In genomic region chr16:47847220-47847970, GRCh38 we compare ENCODE assay signal across 26 cellular contexts.
DNase-seq lines count a peak whose midpoint lies in the region; ATAC-seq and TF ChIP-seq lines count a peak whose summit lies in the region.
"Had no signal": no experiment of that assay in that cellular context is flagged by ENCODE, and none has a peak within 500 bp of the region (broad histone marks: within the 10 kb centered on the region; RNA-seq: fewer than 3 reads in every experiment).

No MANE protein-coding gene starts in this region.

- H3K36me3 ChIP-seq in IMR-90 (ENCODE audit: control insufficient read depth, insufficient read depth, low read length) (no peaks in the 10 kb centered on the region), neuronal stem cell (replicated peaks in 1 of 2; ENCODE audit: control insufficient read depth in 2 of 2, insufficient read depth in 2 of 2, low read length in 2 of 2) (no peaks in the 10 kb centered on the region)
- H3K36me3 ChIP-seq: BLaER1 had no signal

- POLR2A ChIA-PET in IMR-90 (lab: Charles Lee; ENCODE audit: unreplicated experiment): no interaction called here

- TF ChIP-seq RAD21 in IMR-90 (IDR thresholded peaks at IDR 0.05; ENCODE audit: low read length): no peak

- no TSS peak for BruUV-seq in IMR-90 (replicated peaks; lab: Mats Ljungman, UMichigan)

- H3K14ac ChIP-seq in IMR-90 (replicated peaks; ENCODE audit: low read depth, low read length): no peak overlapping the region
- H3K14ac ChIP-seq in neuronal stem cell (ENCODE audit: low read length): no peak overlapping the region

- no peak for TF ChIP-seq CTCF in IMR-90 (conservative IDR thresholded peaks at IDR 0.05; ENCODE audit: low read depth, low read length)

- H2AK5ac ChIP-seq in IMR-90 (ENCODE audit: low read depth, low read length) (no peak overlapping the region), neuronal stem cell (ENCODE audit: low read depth, low read length) (no peak overlapping the region)

- no peak overlapping the region for H3K4me3 ChIP-seq in IMR-90 (ENCODE audit: insufficient read depth, low read depth, low read length)
- no peak overlapping the region for H3K4me3 ChIP-seq in neuronal stem cell (ENCODE audit: low read length in 2 of 2)
- H3K4me3 ChIP-seq: BLaER1, body of pancreas had no signal

- CTCF ChIA-PET in IMR-90 (lab: Yijun Ruan, JAX): no interaction called here

- H2BK120ac ChIP-seq in IMR-90 (ENCODE audit: low read depth, low read length): no peak overlapping the region
- no peak overlapping the region for H2BK120ac ChIP-seq in neuronal stem cell (ENCODE audit: low read depth, low read length)

- no peak overlapping the region for H3K23ac ChIP-seq in IMR-90 (ENCODE audit: low read depth, low read length)
- H3K23ac ChIP-seq in neuronal stem cell (ENCODE audit: low read depth, low read length, poor library complexity): no peak overlapping the region

- H2AFZ ChIP-seq in IMR-90 (replicated peaks; ENCODE audit: low read length, poor library complexity): no peak overlapping the region
- H2AFZ ChIP-seq in neuronal stem cell (ENCODE audit: low read length): peak overlapping the region; percentile 21

- no peak overlapping the region for H2BK5ac ChIP-seq in IMR-90 (ENCODE audit: low read depth, low read length, poor library complexity, severe bottlenecking)
- no peak overlapping the region for H2BK5ac ChIP-seq in neuronal stem cell (ENCODE audit: low read length)

- no peak overlapping the region for H4K91ac ChIP-seq in IMR-90 (ENCODE audit: insufficient read depth, low read depth, low read length)
- H4K91ac ChIP-seq in neuronal stem cell (ENCODE audit: low read depth, low read length, poor library complexity): no peak overlapping the region

- intact Hi-C loops in IMR-90 (cut with micrococcal nuclease): no loop called here

- in situ Hi-C loops in IMR-90 (cut with MboI; ENCODE audit: low sequenced_read_pairs): no loop called here

- 40% methylated on average over 2 of the region's 6 CpGs; no CpG with 5 or more reads in 1 of the 2 experiments for WGBS in IMR-90 (ENCODE audit: extremely low coverage in 2 of 2, insufficient read length in 1 of 2), 2 experiments
- no CpG with 5 or more reads among the region's 6 CpGs for WGBS in neuronal stem cell (ENCODE audit: extremely low coverage in 2 of 2, insufficient read length in 2 of 2, insufficient replicate concordance in 1 of 2), 2 donors

- no peak overlapping the region for H3K4ac ChIP-seq in IMR-90 (ENCODE audit: low read depth, low read length)
- no peak overlapping the region for H3K4ac ChIP-seq in neuronal stem cell (ENCODE audit: low read length)

- H4K20me1 ChIP-seq in IMR-90 (ENCODE audit: insufficient read depth, low read length): no peaks in the 10 kb centered on the region
- H4K20me1 ChIP-seq: BLaER1 had no signal

- H3K9ac ChIP-seq in IMR-90 (ENCODE audit: low read depth, low read length) (no peak overlapping the region), neuronal stem cell (ENCODE audit: low read depth, low read length, poor library complexity) (no peak overlapping the region)
- H3K9ac ChIP-seq: BLaER1, SK-N-SH had no signal

- no peak overlapping the region for H3K4me2 ChIP-seq in IMR-90 (ENCODE audit: low read depth, low read length)
- H3K4me2 ChIP-seq in neuronal stem cell (ENCODE audit: insufficient read depth, low read length, poor library complexity, severe bottlenecking): no peak overlapping the region
- H3K4me2 ChIP-seq: BLaER1, SK-N-SH had no signal

- no peaks in the 10 kb centered on the region; the same call in 1 of the 2 replicates for H3K27me3 ChIP-seq in IMR-90 (ENCODE audit: control insufficient read depth, insufficient read depth, low read length)
- no peaks in the 10 kb centered on the region for H3K27me3 ChIP-seq in neuronal stem cell (ENCODE audit: control insufficient read depth in 3 of 3, insufficient read depth in 3 of 3, low read depth in 1 of 3, low read length in 3 of 3)
- H3K27me3 ChIP-seq: BLaER1, body of pancreas had no signal

- no peak overlapping the region for H2BK20ac ChIP-seq in IMR-90 (ENCODE audit: low read depth, low read length)

- ATAC-seq in IMR-90 (ENCODE audit: low read depth): peak; percentile 11; the same call in 1 of the 2 replicates
- ATAC-seq in HG02973 (IDR thresholded peaks at IDR 0.05; ENCODE audit: unreplicated experiment): no peak
- ATAC-seq: body of pancreas, HCT116, left ventricle myocardium superior, Right ventricle myocardium inferior, T-helper 17 cell had no signal

- dilution Hi-C loops in IMR-90 (cut with HindIII; ENCODE audit: low sequenced_read_pairs, unreplicated experiment): no loop called here

- H3K9me3 ChIP-seq in IMR-90 (ENCODE audit: control insufficient read depth, insufficient read depth, low read length): no peaks in the 10 kb centered on the region
- H3K9me3 ChIP-seq in neuronal stem cell (replicated peaks in 1 of 2; ENCODE audit: control insufficient read depth in 2 of 2, insufficient read depth in 1 of 2, low read depth in 1 of 2, low read length in 2 of 2): no peaks in the 10 kb centered on the region
- H3K9me3 ChIP-seq: BLaER1, body of pancreas, SK-N-SH had no signal

- H2AK9ac ChIP-seq in IMR-90 (replicated peaks; ENCODE audit: low read depth, low read length, poor library complexity): no peak overlapping the region

- no peak overlapping the region for H2BK15ac ChIP-seq in IMR-90 (ENCODE audit: low read depth, low read length)
- no peak overlapping the region for H2BK15ac ChIP-seq in neuronal stem cell (ENCODE audit: low read length)

- H3K9me1 ChIP-seq in IMR-90 (ENCODE audit: insufficient read depth, low read length): no peaks in the 10 kb centered on the region

- no peak overlapping the region for H3K18ac ChIP-seq in IMR-90 (ENCODE audit: low read depth, low read length)
- H3K18ac ChIP-seq in neuronal stem cell (ENCODE audit: low read length): no peak overlapping the region

- no peaks in the 10 kb centered on the region for H3K79me1 ChIP-seq in IMR-90 (ENCODE audit: low read depth in 1 of 2, low read length in 2 of 2)
- no peaks in the 10 kb centered on the region for H3K79me1 ChIP-seq in neuronal stem cell (ENCODE audit: low read depth, low read length)

- no peak overlapping the region for H4K8ac ChIP-seq in IMR-90 (ENCODE audit: low read depth in 2 of 2, low read length in 2 of 2)
- H4K8ac ChIP-seq in neuronal stem cell (ENCODE audit: low read depth, low read length): no peak overlapping the region

- H3K4me1 ChIP-seq in IMR-90 (ENCODE audit: control insufficient read depth, insufficient read depth, low read length) (no peaks in the 10 kb centered on the region), neuronal stem cell (ENCODE audit: control insufficient read depth in 2 of 2, insufficient read depth in 1 of 2, low read depth in 1 of 2, low read length in 2 of 2) (peaks cover 14 to 20% of the 10 kb centered on the region in 2 donors)
- H3K4me1 ChIP-seq: BLaER1, body of pancreas had no signal

- H2BK12ac ChIP-seq in neuronal stem cell (ENCODE audit: low read length): no peak overlapping the region

- H4K5ac ChIP-seq in IMR-90 (ENCODE audit: low read depth, low read length): no peak overlapping the region

- H3K56ac ChIP-seq in IMR-90 (ENCODE audit: extremely low read depth, insufficient read depth, low read length): no peak overlapping the region

- TF ChIP-seq POLR2A in IMR-90 (IDR thresholded peaks at IDR 0.05; ENCODE audit: low read depth, low read length): no peak

- H3K27ac ChIP-seq in IMR-90 (ENCODE audit: insufficient read depth, low read length): no peak overlapping the region
- peak overlapping the region; percentile 84 for H3K27ac ChIP-seq in epithelial cell of prostate
- no peak overlapping the region for H3K27ac ChIP-seq in neuronal stem cell (replicated peaks; ENCODE audit: low read length)
- H3K27ac ChIP-seq: BLaER1, body of pancreas had no signal

- DNase-seq in IMR-90: peak; percentile 58
- DNase-seq in amniotic epithelial cell (ENCODE audit: low read depth): peak; percentile 25
- peak; percentile 83 for DNase-seq in epithelial cell of prostate (ENCODE audit: low read depth, low spot score)
- no peak for DNase-seq in neuronal stem cell (ENCODE audit: low spot score)
- DNase-seq in NCI-H446 (lab: John Stamatoyannopoulos, UW): no peak
- DNase-seq in activated gamma-delta T cell treated with Interleukin-2 at 50 U/mL for 16 hours: no peak
- no peak for DNase-seq in NCI-H187 (lab: John Stamatoyannopoulos, UW)
- DNase-seq: activated CD4-positive, alpha-beta T cell treated with anti-CD3 and anti-CD28 coated beads, Interleukin-2, amount 50 U/mL, for 48 hours; activated CD4-positive, CD25-positive, alpha-beta regulatory T cell treated with anti-CD3 and anti-CD28 coated beads, Interleukin-2, amount 50 U/mL, for 72 hours; activated T-cell treated with anti-CD3 and anti-CD28 coated beads, Interleukin-2, amount 50 U/mL, for 48 hours; DMS53; glutamatergic neuron; left ventricle myocardium superior; midbrain; naive B cell; NCI-H146; NCI-H510A treated with DMSO at 0.1 percent for 48 hours; SK-N-SH; stimulated activated CD4-positive, alpha-beta T cell treated with anti-CD3 and anti-CD28 coated beads, Interleukin-15, amount 100 ng/mL, for 24 hours; stimulated activated CD4-positive, alpha-beta T cell treated with anti-CD3 and anti-CD28 coated beads, Interleukin-4, amount 100 ng/mL, for 4 hours; T-helper 17 cell had no signal

TF ChIP-seq in IMR-90, 13 proteins besides CTCF, POLR2A, EP300 and RAD21:
- TF ChIP-seq RCOR1 (IDR thresholded peaks at IDR 0.05; ENCODE audit: insufficient replicate concordance, low read length) (no peak), CEBPB (IDR thresholded peaks at IDR 0.05; ENCODE audit: low read depth, low read length) (peak; percentile 54; the same call in 1 of the 2 replicates), MAZ (IDR thresholded peaks at IDR 0.05; ENCODE audit: borderline replicate concordance, low read depth, low read length) (no peak), FOS (IDR thresholded peaks at IDR 0.05; ENCODE audit: low read depth, low read length) (no peak)

Comparison
In these comparisons a context has a peak if more than half of its experiments do, and no peak if none do; other contexts are left out.
1. DNase-seq: peak in IMR-90 (single experiment), amniotic epithelial cell (single experiment) and epithelial cell of prostate (single experiment); none in neuronal stem cell (single experiment), NCI-H446 (0 of 2), activated gamma-delta T cell treated with Interleukin-2 at 50 U/mL for 16 hours (single experiment) and NCI-H187 (0 of 2).